ENCODE assay signal across 8 cellular contexts in genomic region chr19:56333506-56333905, GRCh38. TPM values are rescaled to one million over a fixed set of nuclear protein-coding genes. Genes with fewer than 3 reads are reported as not detected.
DNase-seq lines count a peak whose midpoint lies in the region; ATAC-seq and TF ChIP-seq lines count a peak whose summit lies in the region.

No MANE protein-coding gene starts in this region.

- peak; percentile 17 to 61 (median 34) for DNase-seq in CD4-positive, CD25-positive, alpha-beta regulatory T cell
- peak; percentile 57 for DNase-seq in GM20000 (ENCODE audit: low spot score)
- DNase-seq in NCI-H446 treated with DMSO at 0.1 percent for 48 hours (lab: John Stamatoyannopoulos, UW) = peak; percentile 15
- DNase-seq in activated CD4-positive, alpha-beta memory T cell treated with anti-CD3 and anti-CD28 coated beads for 36 hours = peak; percentile 34
- peak; percentile 50 for DNase-seq in germinal center (ENCODE audit: low spot score)
- peak; percentile 45 for DNase-seq in stimulated activated CD4-positive, alpha-beta T cell treated with anti-CD3 and anti-CD28 coated beads, Interleukin-15, amount 100 ng/mL, for 24 hours

- H3K27ac ChIP-seq in CD4-positive, CD25-positive, alpha-beta regulatory T cell (ENCODE audit: insufficient read depth, low read length, poor library complexity, severe bottlenecking) = no peak overlapping the region

- POLR2A ChIA-PET in activated CD4-positive, alpha-beta memory T cell treated with anti-CD3 and anti-CD28 coated beads for 36 hours (lab: Charles Lee) = no interaction called here

- H3K36me3 ChIP-seq in CD4-positive, CD25-positive, alpha-beta regulatory T cell (ENCODE audit: control insufficient read depth, insufficient read depth, low read length) = no peaks in the 10 kb centered on the region

- H3K27me3 Mint-ChIP-seq in CD4-positive, CD25-positive, alpha-beta regulatory T cell = peaks cover 13% of the 10 kb centered on the region
- peaks cover 5% of the 10 kb centered on the region for H3K27me3 Mint-ChIP-seq in activated CD4-positive, alpha-beta memory T cell treated with anti-CD3 and anti-CD28 coated beads for 36 hours

- no peaks in the 10 kb centered on the region for H3K27me3 ChIP-seq in CD4-positive, CD25-positive, alpha-beta regulatory T cell (ENCODE audit: control insufficient read depth, insufficient read depth, low read length)

- peaks cover 0 to 15% (median 7%) of the 10 kb centered on the region in 7 donors for H3K9me3 Mint-ChIP-seq in CD4-positive, CD25-positive, alpha-beta regulatory T cell
- H3K9me3 Mint-ChIP-seq in activated CD4-positive, alpha-beta memory T cell treated with anti-CD3 and anti-CD28 coated beads for 36 hours = peaks cover 12% of the 10 kb centered on the region

- intact Hi-C loops in activated CD4-positive, alpha-beta memory T cell treated with anti-CD3 and anti-CD28 coated beads for 36 hours (cut with micrococcal nuclease) = loop anchor here (1.0 to 5.0 kb wide), 2 partner anchors 80 to 251 kb away; no protein-coding TSS in a partner anchor

- CTCF ChIA-PET in activated CD4-positive, alpha-beta memory T cell treated with anti-CD3 and anti-CD28 coated beads for 36 hours (lab: Charles Lee) = interaction anchor here (0.6 to 6.0 kb wide), 29 partner anchors 13 to 701 kb away, joined by 3 to 118 read pairs (median 4); partner anchors contain the start of gene ZSCAN5A

- peaks cover 0 to 9% of the 10 kb centered on the region in 2 experiments for H3K9me3 ChIP-seq in CD4-positive, CD25-positive, alpha-beta regulatory T cell (ENCODE audit: control insufficient read depth in 2 of 2, low read length in 2 of 2)

- no peaks in the 10 kb centered on the region for H3K4me1 ChIP-seq in CD4-positive, CD25-positive, alpha-beta regulatory T cell (ENCODE audit: control insufficient read depth, insufficient read depth, low read length, poor library complexity, severe bottlenecking)

- ATAC-seq in CD4-positive, CD25-positive, alpha-beta regulatory T cell (ENCODE audit: low read depth in 2 of 2) = peak in 1 of 2 donors; percentile 46
- ATAC-seq in HG02870 (IDR thresholded peaks at IDR 0.05; ENCODE audit: unreplicated experiment) (no peak), GM19397 (IDR thresholded peaks at IDR 0.05; ENCODE audit: unreplicated experiment) (no peak)

- H3K4me1 Mint-ChIP-seq in CD4-positive, CD25-positive, alpha-beta regulatory T cell = no peaks in the 10 kb centered on the region
- H3K4me1 Mint-ChIP-seq in activated CD4-positive, alpha-beta memory T cell treated with anti-CD3 and anti-CD28 coated beads for 36 hours (ENCODE audit: low read depth) = no peaks in the 10 kb centered on the region

- no peaks in the 10 kb centered on the region for H3K36me3 Mint-ChIP-seq in CD4-positive, CD25-positive, alpha-beta regulatory T cell
- H3K36me3 Mint-ChIP-seq in activated CD4-positive, alpha-beta memory T cell treated with anti-CD3 and anti-CD28 coated beads for 36 hours = no peaks in the 10 kb centered on the region

- TF ChIP-seq CTCF in GM20000 (IDR thresholded peaks at IDR 0.05; ENCODE audit: extremely low read depth, missing control alignments) = peak; percentile 64

- no peak overlapping the region for H3K4me3 ChIP-seq in CD4-positive, CD25-positive, alpha-beta regulatory T cell (ENCODE audit: low read depth, low read length)

- no peak overlapping the region for H3K4me3 Mint-ChIP-seq in CD4-positive, CD25-positive, alpha-beta regulatory T cell
- H3K4me3 Mint-ChIP-seq in activated CD4-positive, alpha-beta memory T cell treated with anti-CD3 and anti-CD28 coated beads for 36 hours = no peak overlapping the region

- peak overlapping the region in 1 of 3 donors; percentile 32 for H3K27ac Mint-ChIP-seq in CD4-positive, CD25-positive, alpha-beta regulatory T cell
- no peak overlapping the region for H3K27ac Mint-ChIP-seq in activated CD4-positive, alpha-beta memory T cell treated with anti-CD3 and anti-CD28 coated beads for 36 hours

RNA-seq across cellular contexts. Expression of gene ZSCAN5A, which starts 18.9 kb away (rescaled TPM):
- 6.8 TPM for total RNA-seq in CD4-positive, CD25-positive, alpha-beta regulatory T cell
- polyA plus RNA-seq in CD4-positive, CD25-positive, alpha-beta regulatory T cell = 1 to 10 TPM; 3.5 to 7.9 (median 5.4) TPM
- 1 to 10 TPM; 4.5 to 5.2 TPM for total RNA-seq in activated CD4-positive, alpha-beta memory T cell treated with anti-CD3 and anti-CD28 coated beads for 36 hours

RNA-seq across cellular contexts. Expression of gene ZNF582, which starts 59.8 kb away (rescaled TPM):
- 2.3 TPM for total RNA-seq in CD4-positive, CD25-positive, alpha-beta regulatory T cell
- 1 to 10 TPM; 3.8 to 6.0 (median 4.9) TPM for polyA plus RNA-seq in CD4-positive, CD25-positive, alpha-beta regulatory T cell
- under 1 TPM; 0.58 to 0.71 TPM for total RNA-seq in activated CD4-positive, alpha-beta memory T cell treated with anti-CD3 and anti-CD28 coated beads for 36 hours
